Comparison of ENCODE assay signal across 8 cellular contexts in the genomic region with DNA sequence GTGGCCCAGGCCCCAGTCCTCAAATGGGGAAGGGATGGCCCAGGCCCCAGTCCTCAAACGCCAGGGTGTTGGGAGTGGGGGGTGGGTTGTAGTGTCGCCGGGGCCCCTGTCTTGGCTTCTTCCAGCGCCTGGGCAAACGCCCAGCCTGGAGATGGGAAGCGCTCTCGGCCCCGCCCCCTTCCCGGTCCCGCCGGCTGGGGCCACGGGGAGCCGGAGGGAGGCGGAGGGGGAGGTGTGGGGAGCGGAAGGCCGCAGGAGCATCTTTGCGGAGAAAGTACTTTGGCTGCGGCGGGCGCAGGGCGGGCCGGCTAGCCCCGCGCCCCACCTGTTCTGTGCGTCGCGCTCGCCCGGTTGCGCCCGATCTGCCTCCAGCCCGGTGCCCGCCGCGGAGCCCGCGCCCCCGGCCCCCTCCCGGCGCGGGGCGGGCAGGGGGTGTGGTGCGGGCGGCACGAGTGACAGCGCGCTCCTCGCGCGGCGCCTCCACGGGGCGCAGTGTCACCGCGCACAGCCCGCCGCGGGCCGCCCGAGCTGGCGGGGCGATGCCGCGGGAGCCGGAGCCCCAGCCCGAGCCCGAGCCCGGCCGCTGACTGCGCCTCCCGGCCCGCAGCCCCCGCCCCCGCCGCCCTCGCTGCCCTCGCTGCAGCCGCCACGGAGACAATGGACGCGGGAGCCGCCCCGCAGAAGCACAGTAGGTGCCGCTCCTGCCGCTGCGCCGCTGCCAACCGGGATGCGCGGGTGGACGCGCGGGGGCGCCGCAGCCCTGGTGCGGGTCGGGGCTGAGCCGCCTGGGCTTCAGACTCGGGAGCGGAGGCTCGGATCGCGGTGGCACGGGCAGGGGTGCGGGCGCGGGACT. TPM values are rescaled to one million over a fixed set of nuclear protein-coding genes. Genes with fewer than 3 reads are reported as not detected.
DNase-seq lines count a peak whose midpoint lies in the region; ATAC-seq and TF ChIP-seq lines count a peak whose summit lies in the region.

No MANE protein-coding gene starts in this region.

- H3K9me3 Mint-ChIP-seq in osteocyte (ENCODE audit: unreplicated experiment), result no peaks in the 10 kb centered on the region

- peak; percentile 54 for TF ChIP-seq CTCF in osteocyte (IDR thresholded peaks at IDR 0.05)

- peak; percentile 56 for DNase-seq in Daoy (ENCODE audit: low read depth)
- peak; percentile 54 for DNase-seq in NCI-H69 (lab: John Stamatoyannopoulos, UW)
- peak; percentile 43 for DNase-seq in dermis blood vessel endothelial cell
- no peak for DNase-seq in osteocyte (ENCODE audit: extremely low spot score, unreplicated experiment)
- DNase-seq in glomerular visceral epithelial cell (ENCODE audit: extremely low spot score), result no peak
- DNase-seq in germinal center (ENCODE audit: low spot score), result no peak
- no peak for DNase-seq in epidermal melanocyte (ENCODE audit: insufficient read length, low spot score)

- no peaks in the 10 kb centered on the region for H3K27me3 Mint-ChIP-seq in osteocyte (ENCODE audit: unreplicated experiment)

- no peaks in the 10 kb centered on the region for H3K36me3 Mint-ChIP-seq in osteocyte (ENCODE audit: unreplicated experiment)

- no peak overlapping the region for H3K27ac Mint-ChIP-seq in osteocyte (ENCODE audit: unreplicated experiment)

- peak overlapping the region; percentile 44 for H3K4me3 Mint-ChIP-seq in osteocyte (ENCODE audit: unreplicated experiment)

- ATAC-seq in GM19395 (IDR thresholded peaks at IDR 0.05; ENCODE audit: unreplicated experiment), result no peak

- peaks cover 39% of the 10 kb centered on the region for H3K4me1 Mint-ChIP-seq in osteocyte (ENCODE audit: unreplicated experiment)

RNA-seq across cellular contexts. Expression of gene PEX10, which starts 31.1 kb away (rescaled TPM):
- total RNA-seq in Daoy (2014; rRNA removed; shearing (Covaris generic)), result 33.4 and 36.3 TPM in 2 replicates
- 33.4 and 44.9 TPM in 2 replicates for total RNA-seq in dermis blood vessel endothelial cell
- 23.1 and 25.6 TPM in 2 replicates for total RNA-seq in osteocyte

RNA-seq across cellular contexts. Expression of gene PLCH2, which starts 32.6 kb away (rescaled TPM):
- total RNA-seq in Daoy (2014; rRNA removed; shearing (Covaris generic)), result 0.06 TPM in 1 of 2 replicates, not detected in the other
- total RNA-seq in dermis blood vessel endothelial cell (under 0.01 and 0.09 TPM in 2 replicates), osteocyte (11.7 and 12.6 TPM in 2 replicates)

RNA-seq across cellular contexts. Expression of gene RER1, which starts 51.9 kb away (rescaled TPM):
- total RNA-seq in Daoy (2014; rRNA removed; shearing (Covaris generic)), result 140 and 195 TPM in 2 replicates
- total RNA-seq in dermis blood vessel endothelial cell (62.6 and 64.8 TPM in 2 replicates), osteocyte (144 and 147 TPM in 2 replicates)

RNA-seq across cellular contexts. Expression of gene MORN1, which starts 52.2 kb away (rescaled TPM):
- 15.1 and 30.5 TPM in 2 replicates for total RNA-seq in Daoy (2014; rRNA removed; shearing (Covaris generic))
- total RNA-seq in dermis blood vessel endothelial cell (7.4 and 7.7 TPM in 2 replicates), osteocyte (10.9 and 12.7 TPM in 2 replicates)

Comparison
In these comparisons a context has a peak if more than half of its experiments do, and no peak if none do; other contexts are left out.
1. DNase-seq: peak in Daoy (single experiment), NCI-H69 (single experiment) and dermis blood vessel endothelial cell (single experiment); none in osteocyte (single experiment), glomerular visceral epithelial cell (single experiment), germinal center (single experiment) and epidermal melanocyte (single experiment).
2. RNA of gene PLCH2, which starts 32.6 kb away (total RNA-seq): 11.7 to 12.6 TPM in osteocyte; 0.06 TPM in Daoy and under 0.01 to 0.09 TPM in dermis blood vessel endothelial cell; every median in the first group is over 10 times any median in the second.